8 cellular contexts compared by ENCODE assay signal in the genomic region with DNA sequence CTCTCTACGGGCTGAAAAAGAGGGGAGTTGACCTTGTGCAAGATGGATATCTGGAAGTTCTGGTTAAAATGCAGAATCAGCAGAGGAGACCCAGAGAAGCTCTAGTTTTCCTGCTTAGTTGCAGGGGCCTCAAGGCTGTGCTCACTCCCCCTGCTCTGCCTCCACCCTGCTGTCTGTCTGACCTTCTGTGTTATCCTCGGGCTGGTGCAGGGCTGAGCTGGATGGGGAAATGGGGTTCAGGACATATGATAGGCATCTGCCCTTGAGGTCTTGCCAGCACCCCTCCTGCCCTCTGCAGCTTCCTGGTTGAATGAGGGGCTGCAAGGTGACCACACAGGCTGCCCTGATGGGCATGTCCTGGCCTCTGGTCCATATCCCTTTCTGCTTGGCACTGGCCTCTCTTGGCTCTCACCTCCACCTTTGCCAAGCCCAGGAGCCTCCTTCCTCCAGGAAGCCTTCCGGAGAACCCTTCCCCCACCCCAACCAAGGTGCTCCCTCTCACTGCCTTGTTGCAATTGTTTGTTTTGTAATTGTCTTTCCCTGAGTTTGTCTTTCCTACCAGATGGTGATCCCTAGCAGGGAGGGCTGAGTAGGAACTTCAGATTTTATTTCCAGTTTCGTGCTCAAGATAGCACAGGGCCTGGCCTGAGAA. TPM values are rescaled to one million over a fixed set of nuclear protein-coding genes. Genes with fewer than 3 reads are reported as not detected.
DNase-seq lines count a peak whose midpoint lies in the region; ATAC-seq and TF ChIP-seq lines count a peak whose summit lies in the region.

No MANE protein-coding gene starts in this region.

- H3K4me2 ChIP-seq in PC-3 (ENCODE audit: low read length): peak overlapping the region; percentile 89
- H3K4me2 ChIP-seq in osteoblast (ENCODE audit: insufficient read depth, low read length): peak overlapping the region; percentile 99

- POLR2A ChIA-PET in CD8-positive, alpha-beta memory T cell (lab: Charles Lee): interaction anchor here (1.2 to 2.8 kb wide), 3 partner anchors 20 to 24 kb away, joined by 3 to 33 read pairs (median 22); partner anchors contain the start of gene ATP6V1G1
- POLR2A ChIA-PET in PC-3 (lab: Charles Lee; ENCODE audit: unreplicated experiment): interaction anchor here (0.6 kb wide), 1 partner anchor 9 kb away, joined by 3 read pairs; no protein-coding TSS in a partner anchor

- H3K4me1 ChIP-seq in CD8-positive, alpha-beta memory T cell (ENCODE audit: insufficient read depth, low read length): peaks cover 33% of the 10 kb centered on the region
- H3K4me1 ChIP-seq in PC-3 (ENCODE audit: insufficient read depth, low read length): peaks cover 22% of the 10 kb centered on the region; the same call in 1 of the 2 replicates
- H3K4me1 ChIP-seq in osteoblast (ENCODE audit: insufficient read depth, low read length): peaks cover 16% of the 10 kb centered on the region

- H3K27ac Mint-ChIP-seq in CD8-positive, alpha-beta memory T cell: peak overlapping the region; percentile 68 to 95 (median 92)

- intact Hi-C loops in PC-3 (cut with micrococcal nuclease): loop anchor here (5.0 kb wide), 1 partner anchor 125 kb away; no protein-coding TSS in a partner anchor

- H3K4me3 Mint-ChIP-seq in CD8-positive, alpha-beta memory T cell: peak overlapping the region; percentile 83 to 93 (median 93)

- H3F3A ChIP-seq in PC-3 (ENCODE audit: low read length, unreplicated experiment): no peaks in the 10 kb centered on the region

- CTCF ChIA-PET in CD8-positive, alpha-beta memory T cell (lab: Charles Lee): interaction anchor here (0.7 to 3.1 kb wide), 6 partner anchors 15 to 109 kb away, joined by 3 to 29 read pairs (median 6); partner anchors contain the start of gene ATP6V1G1
- CTCF ChIA-PET in PC-3 (lab: Charles Lee): no interaction called here

- H3K9me2 ChIP-seq in PC-3 (replicated peaks; ENCODE audit: low read length): no peaks in the 10 kb centered on the region

- H3K9ac ChIP-seq in PC-3 (ENCODE audit: low read length): peak overlapping the region; percentile 80

- peak overlapping the region; percentile 98 for H3K4me3 ChIP-seq in CD8-positive, alpha-beta memory T cell (ENCODE audit: low read length)
- H3K4me3 ChIP-seq in PC-3 (ENCODE audit: low read length): peak overlapping the region; percentile 87
- H3K4me3 ChIP-seq in epithelial cell of esophagus (ENCODE audit: low read length): peak overlapping the region; percentile 66
- peak overlapping the region; percentile 84 for H3K4me3 ChIP-seq in osteoblast (ENCODE audit: insufficient read depth, low read length)

- H3K9me3 Mint-ChIP-seq in CD8-positive, alpha-beta memory T cell: no peaks in the 10 kb centered on the region

- peak overlapping the region; percentile 61 for H3K27ac ChIP-seq in CD8-positive, alpha-beta memory T cell (ENCODE audit: low read depth, low read length)
- peak overlapping the region; percentile 56; the same call in 1 of the 2 replicates for H3K27ac ChIP-seq in PC-3 (ENCODE audit: low read length)
- H3K27ac ChIP-seq in osteoblast (ENCODE audit: low read depth, low read length): peak overlapping the region; percentile 78

- no TSS peak for BruUV-seq in PC-3 (replicated peaks; lab: Mats Ljungman, UMichigan)

- ATAC-seq in PC-3 (no peak), HG02885 (IDR thresholded peaks at IDR 0.05; ENCODE audit: poor library complexity, unreplicated experiment) (no peak), GM18861 (IDR thresholded peaks at IDR 0.05; ENCODE audit: unreplicated experiment) (no peak), omental fat pad (ENCODE audit: low FRiP score) (no peak)

- H3K4me1 Mint-ChIP-seq in CD8-positive, alpha-beta memory T cell: peaks cover 37 to 56% (median 43%) of the 10 kb centered on the region in 3 donors

- H4K20me1 ChIP-seq in PC-3 (ENCODE audit: low read length): no peaks in the 10 kb centered on the region
- H4K20me1 ChIP-seq in osteoblast (ENCODE audit: insufficient read depth, low read length): peaks cover 6% of the 10 kb centered on the region

- H3K27me3 Mint-ChIP-seq in CD8-positive, alpha-beta memory T cell: peaks cover 0 to 2% of the 10 kb centered on the region in 2 donors

- TF ChIP-seq CTCF in PC-3 (conservative IDR thresholded peaks at IDR 0.05; ENCODE audit: low read depth, low read length) (no peak), epithelial cell of esophagus (IDR thresholded peaks at IDR 0.05; ENCODE audit: insufficient read depth, low read depth, low read length, missing control alignments) (no peak), osteoblast (IDR thresholded peaks at IDR 0.05; ENCODE audit: extremely low read depth, low read depth, low read length) (no peak), omental fat pad (IDR thresholded peaks at IDR 0.05) (no peak)

- H3K79me2 ChIP-seq in PC-3 (ENCODE audit: low read length) (peaks cover 33% of the 10 kb centered on the region), osteoblast (ENCODE audit: insufficient read depth, low read length) (peaks cover 9% of the 10 kb centered on the region)

- H3K9me3 ChIP-seq in CD8-positive, alpha-beta memory T cell (ENCODE audit: low read length): no peaks in the 10 kb centered on the region
- H3K9me3 ChIP-seq in PC-3 (ENCODE audit: low read length): no peaks in the 10 kb centered on the region
- no peaks in the 10 kb centered on the region for H3K9me3 ChIP-seq in osteoblast (ENCODE audit: low read depth, low read length)

- no peaks in the 10 kb centered on the region for H3K36me3 ChIP-seq in CD8-positive, alpha-beta memory T cell (ENCODE audit: insufficient read depth, low read length)
- H3K36me3 ChIP-seq in PC-3 (ENCODE audit: low read depth, low read length) (no peaks in the 10 kb centered on the region), osteoblast (ENCODE audit: insufficient read depth, low read length) (no peaks in the 10 kb centered on the region)

- peaks cover 0 to 8% (median 0%) of the 10 kb centered on the region in 3 donors for H3K36me3 Mint-ChIP-seq in CD8-positive, alpha-beta memory T cell

- DNase-seq in CD8-positive, alpha-beta memory T cell: no peak
- DNase-seq in PC-3 (no peak), epithelial cell of esophagus (ENCODE audit: low read depth) (no peak), osteoblast (ENCODE audit: insufficient read length, low spot score, missing footprints) (no peak), NCI-H774 (lab: John Stamatoyannopoulos, UW) (no peak), omental fat pad (ENCODE audit: low spot score) (no peak)

- H3K27me3 ChIP-seq in CD8-positive, alpha-beta memory T cell (ENCODE audit: insufficient read depth, low read length, poor library complexity, severe bottlenecking): no peaks in the 10 kb centered on the region
- H3K27me3 ChIP-seq in PC-3 (ENCODE audit: low read length): no peaks in the 10 kb centered on the region
- no peaks in the 10 kb centered on the region for H3K27me3 ChIP-seq in osteoblast (ENCODE audit: insufficient read depth, low read length)

- H2AFZ ChIP-seq in PC-3 (ENCODE audit: low read length): peak overlapping the region; percentile 80; the same call in 1 of the 2 replicates
- H2AFZ ChIP-seq in osteoblast (ENCODE audit: low read length): peak overlapping the region; percentile 95

RNA-seq across cellular contexts. Expression of gene TMEM268, which starts 1.3 kb away (rescaled TPM):
- total RNA-seq in CD8-positive, alpha-beta memory T cell: 10 to 100 TPM; 20.2 to 21.1 TPM
- polyA plus RNA-seq in CD8-positive, alpha-beta memory T cell: 9.7 TPM
- total RNA-seq in PC-3 (2014; rRNA removed) (5.2 and 6.6 TPM in 2 replicates), osteoblast (12.3 and 13.8 TPM in 2 replicates), omental fat pad (10 to 100 TPM; 11.2 to 26.1 (median 14.6) TPM)

RNA-seq across cellular contexts. Expression of gene ATP6V1G1, which starts 24.8 kb away (rescaled TPM):
- total RNA-seq in CD8-positive, alpha-beta memory T cell: 10 to 100 TPM; 48.2 to 49.0 TPM
- 278 TPM for polyA plus RNA-seq in CD8-positive, alpha-beta memory T cell
- 126 and 162 TPM in 2 replicates for total RNA-seq in PC-3 (2014; rRNA removed)
- 89.6 and 98.8 TPM in 2 replicates for total RNA-seq in osteoblast
- total RNA-seq in omental fat pad: 100 to 1,000 TPM; 101 to 152 (median 139) TPM

RNA-seq across cellular contexts. Expression of gene TEX53, which starts 45.2 kb away (rescaled TPM):
- total RNA-seq in CD8-positive, alpha-beta memory T cell: not detected
- polyA plus RNA-seq in CD8-positive, alpha-beta memory T cell: not detected
- total RNA-seq in PC-3 (2014; rRNA removed) (not detected in 2 replicates), osteoblast (not detected in 2 replicates), omental fat pad (not detected)
